In genomic region chr4:112184438-112184837, GRCh38 we compare ENCODE assay signal across 1 cellular context.
TF ChIP-seq lines count a peak whose summit lies in the region.

No MANE protein-coding gene starts in this region.

TF ChIP-seq in GM12878, 131 proteins besides CTCF, POLR2A, EP300 and RAD21:
- TF ChIP-seq STAT3 (IDR thresholded peaks at IDR 0.05; ENCODE audit: low read depth, low read length), result no peak
- no peak for TF ChIP-seq RELB (IDR thresholded peaks at IDR 0.05; ENCODE audit: low read depth)
- no peak for TF ChIP-seq MXI1 (IDR thresholded peaks at IDR 0.05; ENCODE audit: low read depth, low read length)
- no peak for TF ChIP-seq ATF7 (IDR thresholded peaks at IDR 0.05; ENCODE audit: low read depth)
- TF ChIP-seq JUNB (IDR thresholded peaks at IDR 0.05), result peak; percentile 75
- TF ChIP-seq ATF3 (IDR thresholded peaks at IDR 0.05; ENCODE audit: borderline replicate concordance, extremely low read depth, low read depth, low read length), result no peak
- TF ChIP-seq RBBP5 (conservative IDR thresholded peaks at IDR 0.05), result no peak
- TF ChIP-seq NFIC (IDR thresholded peaks at IDR 0.05; ENCODE audit: low read depth, low read length), result peak; percentile 43; the same call in 1 of the 2 replicates
- no peak for TF ChIP-seq ZNF384 (IDR thresholded peaks at IDR 0.05; ENCODE audit: borderline replicate concordance, low read depth, low read length)
- TF ChIP-seq MEF2B (IDR thresholded peaks at IDR 0.05; ENCODE audit: partially characterized antibody, poor library complexity, severe bottlenecking), result no peak
- no peak for TF ChIP-seq CHD4 (IDR thresholded peaks at IDR 0.05)
- no peak for TF ChIP-seq NR2C1 (IDR thresholded peaks at IDR 0.05)
- TF ChIP-seq USF2 (IDR thresholded peaks at IDR 0.05; ENCODE audit: borderline replicate concordance, low read depth, low read length), result no peak
- no peak for TF ChIP-seq BCLAF1 (IDR thresholded peaks at IDR 0.05)
- no peak for TF ChIP-seq SRF (IDR thresholded peaks at IDR 0.05; ENCODE audit: low read depth in 2 of 2, low read length in 2 of 2)
- no peak for TF ChIP-seq LARP7 (IDR thresholded peaks at IDR 0.05)
- TF ChIP-seq HCFC1 (IDR thresholded peaks at IDR 0.05; ENCODE audit: low read length), result no peak
- TF ChIP-seq BRCA1 (IDR thresholded peaks at IDR 0.05; ENCODE audit: low read depth, low read length), result no peak
- TF ChIP-seq SP1 (IDR thresholded peaks at IDR 0.05; ENCODE audit: low read depth, low read length), result no peak
- TF ChIP-seq ATF2 (IDR thresholded peaks at IDR 0.05; ENCODE audit: low read length), result peak; percentile 39; the same call in 1 of the 2 replicates
- TF ChIP-seq CBX3 (IDR thresholded peaks at IDR 0.05; ENCODE audit: borderline replicate concordance, low read depth), result no peak
- TF ChIP-seq MAX (IDR thresholded peaks at IDR 0.05; ENCODE audit: low read depth, low read length), result no peak
- no peak for TF ChIP-seq HDAC6 (IDR thresholded peaks at IDR 0.05; ENCODE audit: unreplicated experiment)
- no peak for TF ChIP-seq SMAD1 (IDR thresholded peaks at IDR 0.05; ENCODE audit: low read depth, partially characterized antibody)
- TF ChIP-seq ZNF622 (IDR thresholded peaks at IDR 0.05), result no peak
